ENCODE assay signal across 17 cellular contexts in genomic region chr14:51331651-51332367, GRCh38.
A peak's percentile ranks its signal among the peaks of the same experiment; 100 is the strongest.
DNase-seq lines count a peak whose midpoint lies in the region; ATAC-seq and TF ChIP-seq lines count a peak whose summit lies in the region.
"Had no signal": no experiment of that assay in that cellular context is flagged by ENCODE, and none has a peak within 500 bp of the region (broad histone marks: within the 10 kb centered on the region; RNA-seq: fewer than 3 reads in every experiment).

No MANE protein-coding gene starts in this region.

- no peak overlapping the region for H3K27ac Mint-ChIP-seq in activated CD4-positive, alpha-beta T cell treated with anti-CD3 and anti-CD28 coated beads for 36 hours
- no peak overlapping the region for H3K27ac Mint-ChIP-seq in stimulated activated naive B cell treated with anti-CD40 and anti-IgM and Interleukin-4, amounts not matched to agents 10 μg/mL and 1 μg/mL and 100 μg/mL, for 72 hours
- H3K27ac Mint-ChIP-seq: T-cell had no signal

- TF ChIP-seq CTCF in fibroblast of lung (conservative IDR thresholded peaks at IDR 0.05 in 1 of 2, IDR thresholded peaks at IDR 0.05 in 1 of 2; ENCODE audit: low read depth in 1 of 2, low read length in 2 of 2), result no peak

- H3K9me3 Mint-ChIP-seq in activated CD4-positive, alpha-beta T cell treated with anti-CD3 and anti-CD28 coated beads for 36 hours (ENCODE audit: low read depth), result no peaks in the 10 kb centered on the region
- H3K9me3 Mint-ChIP-seq in stimulated activated naive B cell treated with anti-CD40 and anti-IgM and Interleukin-4, amounts not matched to agents 10 μg/mL and 1 μg/mL and 100 μg/mL, for 72 hours, result no peaks in the 10 kb centered on the region
- H3K9me3 Mint-ChIP-seq: T-cell had no signal

- H3K27ac ChIP-seq in fibroblast of lung (ENCODE audit: insufficient read depth, low read length), result peak overlapping the region; percentile 5
- H3K27ac ChIP-seq: right atrium auricular region, tibial nerve had no signal

- H3K27me3 Mint-ChIP-seq in activated CD4-positive, alpha-beta T cell treated with anti-CD3 and anti-CD28 coated beads for 36 hours, result peaks cover 27% of the 10 kb centered on the region
- peaks cover 22% of the 10 kb centered on the region in 2 donors for H3K27me3 Mint-ChIP-seq in stimulated activated naive B cell treated with anti-CD40 and anti-IgM and Interleukin-4, amounts not matched to agents 10 μg/mL and 1 μg/mL and 100 μg/mL, for 72 hours

- H4K20me1 ChIP-seq in fibroblast of lung (ENCODE audit: control insufficient read depth, extremely low read depth, insufficient read depth, low read length), result no peaks in the 10 kb centered on the region

- no peaks in the 10 kb centered on the region for H3K27me3 ChIP-seq in fibroblast of lung (ENCODE audit: control insufficient read depth, insufficient read depth, low read length)
- H3K27me3 ChIP-seq: adrenal gland, right atrium auricular region, tibial nerve had no signal

- H3K79me2 ChIP-seq in fibroblast of lung (ENCODE audit: control insufficient read depth, insufficient read depth, low read length), result no peaks in the 10 kb centered on the region

- no peak overlapping the region for H3K4me2 ChIP-seq in fibroblast of lung (ENCODE audit: extremely low read depth, insufficient read depth, low read length)

- CTCF ChIA-PET in activated CD4-positive, alpha-beta T cell treated with anti-CD3 and anti-CD28 coated beads for 36 hours (lab: Charles Lee), result no interaction called here

- DNase-seq in activated CD4-positive, alpha-beta T cell treated with anti-CD3 and anti-CD28 coated beads for 36 hours, result no peak
- no peak for DNase-seq in activated CD4-positive, alpha-beta T cell treated with anti-CD3 and anti-CD28 coated beads for 1 hour
- DNase-seq in NCI-H82 treated with DMSO at 0.1 percent for 48 hours (lab: John Stamatoyannopoulos, UW; ENCODE audit: unreplicated experiment) (peak; percentile 84), fibroblast of lung (ENCODE audit: low read depth in 2 of 2) (peak in 1 of 2 donors; percentile 53)
- DNase-seq in stimulated activated naive B cell treated with anti-CD40 and anti-IgM and Interleukin-4, amounts not matched to agents 10 μg/mL and 1 μg/mL and 100 μg/mL, for 72 hours, result no peak
- DNase-seq: activated CD8-positive, alpha-beta memory T cell treated with anti-CD3 and anti-CD28 coated beads for 24 hours; hippocampal formation; NCI-H1105; NCI-H2171; T-cell had no signal

- intact Hi-C loops in activated CD4-positive, alpha-beta T cell treated with anti-CD3 and anti-CD28 coated beads for 36 hours (cut with DNase I, micrococcal nuclease), result no loop called here

- H3K4me3 Mint-ChIP-seq in activated CD4-positive, alpha-beta T cell treated with anti-CD3 and anti-CD28 coated beads for 36 hours, result no peak overlapping the region
- peak overlapping the region in 1 of 2 donors; percentile 11 for H3K4me3 Mint-ChIP-seq in stimulated activated naive B cell treated with anti-CD40 and anti-IgM and Interleukin-4, amounts not matched to agents 10 μg/mL and 1 μg/mL and 100 μg/mL, for 72 hours
- H3K4me3 Mint-ChIP-seq: T-cell had no signal

- peaks cover 14% of the 10 kb centered on the region for H3K4me1 Mint-ChIP-seq in activated CD4-positive, alpha-beta T cell treated with anti-CD3 and anti-CD28 coated beads for 36 hours
- H3K4me1 Mint-ChIP-seq in stimulated activated naive B cell treated with anti-CD40 and anti-IgM and Interleukin-4, amounts not matched to agents 10 μg/mL and 1 μg/mL and 100 μg/mL, for 72 hours, result peaks cover 2 to 6% of the 10 kb centered on the region in 2 donors

- no peaks in the 10 kb centered on the region for H3K36me3 ChIP-seq in fibroblast of lung (ENCODE audit: control insufficient read depth, insufficient read depth, low read length)
- H3K36me3 ChIP-seq: adrenal gland, right atrium auricular region, tibial nerve had no signal

- H3K36me3 Mint-ChIP-seq in activated CD4-positive, alpha-beta T cell treated with anti-CD3 and anti-CD28 coated beads for 36 hours (ENCODE audit: low read depth), result no peaks in the 10 kb centered on the region
- no peaks in the 10 kb centered on the region for H3K36me3 Mint-ChIP-seq in stimulated activated naive B cell treated with anti-CD40 and anti-IgM and Interleukin-4, amounts not matched to agents 10 μg/mL and 1 μg/mL and 100 μg/mL, for 72 hours
- H3K36me3 Mint-ChIP-seq: T-cell had no signal

- H3K9ac ChIP-seq in fibroblast of lung (ENCODE audit: insufficient read depth, low read length), result no peak overlapping the region

- no peak overlapping the region for H2AFZ ChIP-seq in fibroblast of lung (ENCODE audit: low read length)

- no peaks in the 10 kb centered on the region for H3K9me3 ChIP-seq in fibroblast of lung (ENCODE audit: control insufficient read depth, insufficient read depth, low read depth, low read length)
- H3K9me3 ChIP-seq: adrenal gland, right atrium auricular region, tibial nerve had no signal

- POLR2A ChIA-PET in activated CD4-positive, alpha-beta T cell treated with anti-CD3 and anti-CD28 coated beads for 36 hours (lab: Charles Lee), result no interaction called here

- ATAC-seq in activated CD4-positive, alpha-beta T cell treated with anti-CD3 and anti-CD28 coated beads for 36 hours, result peak; percentile 23
- peak; percentile 68 to 72 for ATAC-seq in stimulated activated naive B cell treated with anti-CD40 and anti-IgM and Interleukin-4, amounts not matched to agents 10 μg/mL and 1 μg/mL and 100 μg/mL, for 72 hours (replicated peaks)
- ATAC-seq in GM18861 (IDR thresholded peaks at IDR 0.05; ENCODE audit: unreplicated experiment) (no peak), GM18517 (IDR thresholded peaks at IDR 0.05; ENCODE audit: unreplicated experiment) (no peak), GM21737 (IDR thresholded peaks at IDR 0.05; ENCODE audit: unreplicated experiment) (no peak)
- ATAC-seq: Right ventricle myocardium inferior, T-cell had no signal

- H3K4me1 ChIP-seq in fibroblast of lung (ENCODE audit: control insufficient read depth, extremely low read depth, insufficient read depth, low read length), result peaks cover 21% of the 10 kb centered on the region

- no peak overlapping the region for H3K4me3 ChIP-seq in fibroblast of lung (replicated peaks in 1 of 4; ENCODE audit: control extremely low read depth in 1 of 4, insufficient read depth in 1 of 4, low read depth in 3 of 4, low read length in 4 of 4)
- H3K4me3 ChIP-seq: adrenal gland, right atrium auricular region, tibial nerve had no signal

Comparison
In these comparisons a context has a peak if more than half of its experiments do, and no peak if none do; other contexts are left out.
1. ATAC-seq: peak in activated CD4-positive, alpha-beta T cell treated with anti-CD3 and anti-CD28 coated beads for 36 hours (single experiment) and stimulated activated naive B cell treated with anti-CD40 and anti-IgM and Interleukin-4, amounts not matched to agents 10 μg/mL and 1 μg/mL and 100 μg/mL, for 72 hours (2 of 2); none in GM18861 (single experiment), GM18517 (single experiment) and GM21737 (single experiment).